19 cellular contexts compared by ENCODE assay signal in genomic region chr14:52369305-52369781, GRCh38. TPM values are rescaled to one million over a fixed set of nuclear protein-coding genes. Genes with fewer than 3 reads are reported as not detected.
A peak's percentile ranks its signal among the peaks of the same experiment; 100 is the strongest.
DNase-seq lines count a peak whose midpoint lies in the region; ATAC-seq and TF ChIP-seq lines count a peak whose summit lies in the region.
"Had no signal": no experiment of that assay in that cellular context is flagged by ENCODE, and none has a peak within 500 bp of the region (broad histone marks: within the 10 kb centered on the region; RNA-seq: fewer than 3 reads in every experiment).

No MANE protein-coding gene starts in this region.

- H3K4me1 ChIP-seq in adipocyte (ENCODE audit: control insufficient read depth, insufficient read depth, low read length) (peaks cover 37% of the 10 kb centered on the region), body of pancreas (no peaks in the 10 kb centered on the region)

- H3K9ac ChIP-seq in adipocyte (ENCODE audit: low read length) = peak overlapping the region; percentile 39

- H3K9me3 ChIP-seq in adipocyte (ENCODE audit: control insufficient read depth, low read length) (no peaks in the 10 kb centered on the region), body of pancreas (no peaks in the 10 kb centered on the region)
- H3K9me3 ChIP-seq: neutrophil, uterus had no signal

- H3K36me3 ChIP-seq in adipocyte (ENCODE audit: control insufficient read depth, insufficient read depth, low read length, severe bottlenecking) (no peaks in the 10 kb centered on the region), body of pancreas (replicated peaks in 1 of 2; ENCODE audit: insufficient read depth in 1 of 2, low read depth in 2 of 2) (no peaks in the 10 kb centered on the region)
- H3K36me3 ChIP-seq: neutrophil, uterus had no signal

- no peak for TF ChIP-seq POLR2A in body of pancreas (IDR thresholded peaks at IDR 0.05)

- intact Hi-C loops in body of pancreas (cut with DNase I) = no loop called here

- 44 to 59% methylated on average over 3 of the region's 3 CpGs for WGBS in body of pancreas, 2 donors

- H3K4me3 ChIP-seq in adipocyte (ENCODE audit: low read length) = peak overlapping the region; percentile 55
- H3K4me3 ChIP-seq in foreskin fibroblast (ENCODE audit: low read depth in 1 of 2, low read length in 2 of 2) = no peak overlapping the region
- H3K4me3 ChIP-seq in skeletal muscle cell (ENCODE audit: low read depth, low read length) = no peak overlapping the region
- H3K4me3 ChIP-seq in body of pancreas = no peak overlapping the region
- H3K4me3 ChIP-seq: K562, skin epidermis, uterus had no signal

- H3K27me3 ChIP-seq in adipocyte (replicated peaks; ENCODE audit: control insufficient read depth, insufficient read depth, low read length) (no peaks in the 10 kb centered on the region), body of pancreas (no peaks in the 10 kb centered on the region)
- H3K27me3 ChIP-seq: uterus had no signal

- no peak overlapping the region for H3K27ac ChIP-seq in body of pancreas
- H3K27ac ChIP-seq: neutrophil, uterus had no signal

- ATAC-seq in HG03457 (IDR thresholded peaks at IDR 0.05; ENCODE audit: unreplicated experiment) = no peak
- no peak for ATAC-seq in body of pancreas
- ATAC-seq in HG03378 (IDR thresholded peaks at IDR 0.05; ENCODE audit: unreplicated experiment) = no peak
- ATAC-seq: K562; stimulated activated naive B cell treated with anti-CD40 and anti-IgM and Interleukin-4, amounts not matched to agents 10 μg/mL and 1 μg/mL and 100 μg/mL, for 72 hours had no signal

- peak; percentile 61 for DNase-seq in GM03348 (ENCODE audit: low spot score)
- DNase-seq in adipocyte (ENCODE audit: low read depth) = peak; percentile 62
- peak; percentile 46 to 75 for DNase-seq in foreskin fibroblast
- DNase-seq in skeletal muscle cell (ENCODE audit: low read depth) = peak; percentile 47
- no peak for DNase-seq in kidney glomerular epithelial cell (lab: John Stamatoyannopoulos, UW)
- DNase-seq in body of pancreas = no peak
- DNase-seq: activated CD4-positive, alpha-beta memory T cell treated with anti-CD3 and anti-CD28 coated beads, Interleukin-2, amount 10 ng/mL, durations not matched to agents 7 days and 5 days; CD4-positive, alpha-beta memory T cell; midbrain; NCI-H1105 treated with DMSO at 0.1 percent for 48 hours; NCI-H446 treated with DMSO at 0.1 percent for 48 hours; stimulated activated naive B cell treated with anti-CD40 and anti-IgM and Interleukin-4, amounts not matched to agents 10 μg/mL and 1 μg/mL and 100 μg/mL, for 72 hours; uterus had no signal

- no peak for TF ChIP-seq CTCF in foreskin fibroblast (IDR thresholded peaks at IDR 0.05; ENCODE audit: low read depth, low read length)
- TF ChIP-seq CTCF in body of pancreas (IDR thresholded peaks at IDR 0.05) = no peak

RNA-seq across cellular contexts. Expression of gene PTGER2, which starts 55.2 kb away (rescaled TPM):
- total RNA-seq in body of pancreas = 1 to 10 TPM in 1 of 2 donors, not detected in 1; 2.3 TPM
- total RNA-seq: K562, SK-MEL-5 had no signal

Comparison
In these comparisons a context has a peak if more than half of its experiments do, and no peak if none do; other contexts are left out.
1. DNase-seq: peak in GM03348 (single experiment), adipocyte (single experiment), foreskin fibroblast (2 of 2) and skeletal muscle cell (single experiment); none in kidney glomerular epithelial cell (single experiment) and body of pancreas (0 of 4).